9 cellular contexts compared by ENCODE assay signal in genomic region chr2:85066874-85067351, GRCh38.
DNase-seq lines count a peak whose midpoint lies in the region; ATAC-seq and TF ChIP-seq lines count a peak whose summit lies in the region.
"Had no signal": no experiment of that assay in that cellular context is flagged by ENCODE, and none has a peak within 500 bp of the region (broad histone marks: within the 10 kb centered on the region; RNA-seq: fewer than 3 reads in every experiment).

No MANE protein-coding gene starts in this region.

- TF ChIP-seq CTCF in fibroblast of villous mesenchyme (IDR thresholded peaks at IDR 0.05; ENCODE audit: insufficient read depth, low read depth, low read length) (peak; percentile 85), nephron (IDR thresholded peaks at IDR 0.05; ENCODE audit: unreplicated experiment in 3 of 3) (peak; percentile 83 to 91 (median 84)), tibial artery (IDR thresholded peaks at IDR 0.05) (peak; percentile 83 to 85)

- no peaks in the 10 kb centered on the region for H3K9me3 ChIP-seq in tibial artery

- DNase-seq in DMS79 (lab: John Stamatoyannopoulos, UW) (peak; percentile 45), NCI-H748 (lab: John Stamatoyannopoulos, UW; ENCODE audit: unreplicated experiment) (peak; percentile 75), activated T-cell treated with anti-CD3 and anti-CD28 coated beads for 4 hours (peak; percentile 8), fibroblast of villous mesenchyme (ENCODE audit: low read depth) (peak; percentile 83), tibial artery (peak; percentile 82 to 83)

- H3K4me1 ChIP-seq in tibial artery: peaks cover 0 to 5% (median 1%) of the 10 kb centered on the region in 4 donors

- peak overlapping the region; percentile 33 to 80 (median 58) for H3K27ac Mint-ChIP-seq in nephron
- H3K27ac Mint-ChIP-seq: activated naive CD4-positive, alpha-beta T cell treated with anti-CD3 and anti-CD28 coated beads, Interleukin-2, amount 50 U/mL, for 24 hours had no signal

- no peaks in the 10 kb centered on the region for H3K9me3 Mint-ChIP-seq in nephron
- H3K9me3 Mint-ChIP-seq: activated naive CD4-positive, alpha-beta T cell treated with anti-CD3 and anti-CD28 coated beads, Interleukin-2, amount 50 U/mL, for 24 hours had no signal

- H3K27me3 Mint-ChIP-seq in nephron (ENCODE audit: low read depth): peaks cover 20% of the 10 kb centered on the region

- ATAC-seq in HG02973 (IDR thresholded peaks at IDR 0.05; ENCODE audit: unreplicated experiment) (peak; percentile 56), GM21423 (IDR thresholded peaks at IDR 0.05; ENCODE audit: unreplicated experiment) (no peak)

- no peak overlapping the region for H3K27ac ChIP-seq in tibial artery

- peaks cover 3% of the 10 kb centered on the region for H3K36me3 Mint-ChIP-seq in nephron (ENCODE audit: low read depth)
- H3K36me3 Mint-ChIP-seq: activated naive CD4-positive, alpha-beta T cell treated with anti-CD3 and anti-CD28 coated beads, Interleukin-2, amount 50 U/mL, for 24 hours had no signal

- intact Hi-C loops in tibial artery (cut with DNase I; ENCODE audit: low total_unique reads): loop anchor here (1.0 kb wide), 1 partner anchor 231 kb away; no protein-coding TSS in a partner anchor

- H3K4me3 Mint-ChIP-seq in nephron: peak overlapping the region; percentile 42 to 65 (median 47)
- H3K4me3 Mint-ChIP-seq: activated naive CD4-positive, alpha-beta T cell treated with anti-CD3 and anti-CD28 coated beads, Interleukin-2, amount 50 U/mL, for 24 hours had no signal

- H3K27me3 ChIP-seq in tibial artery: peaks cover 0 to 28% of the 10 kb centered on the region in 2 donors

- H3K4me3 ChIP-seq in fibroblast of villous mesenchyme (ENCODE audit: low read depth, low read length) (peak overlapping the region; percentile 35), tibial artery (peak overlapping the region; percentile 13 to 41)

- H3K36me3 ChIP-seq in tibial artery: no peaks in the 10 kb centered on the region

- peaks cover 47% of the 10 kb centered on the region for H3K4me1 Mint-ChIP-seq in nephron

Comparison
In these comparisons a context has a peak if more than half of its experiments do, and no peak if none do; other contexts are left out.
1. DNase-seq: peak in every context shown above with its lines; median percentile 83 in fibroblast of villous mesenchyme; 82 in tibial artery; 75 in NCI-H748; 45 in DMS79; 8 in activated T-cell treated with anti-CD3 and anti-CD28 coated beads for 4 hours.